37 cellular contexts compared by ENCODE assay signal in genomic region chr11:76562541-76562940, GRCh38.
"Had no signal": no experiment of that assay in that cellular context is flagged by ENCODE, and none has a peak within 500 bp of the region (broad histone marks: within the 10 kb centered on the region; RNA-seq: fewer than 3 reads in every experiment).

No MANE protein-coding gene starts in this region.

- H3K9me3 ChIP-seq: ascending aorta had no signal

- H3K36me3 ChIP-seq: ascending aorta, cardiac muscle cell had no signal

- H3K4me1 ChIP-seq: ascending aorta had no signal

- H3K27ac ChIP-seq: ascending aorta, cardiac muscle cell, VCaP had no signal

- H3K9me3 Mint-ChIP-seq: activated B cell treated with CpG ODN at 0.5 μM for 24 hours; activated CD4-positive, alpha-beta memory T cell treated with anti-CD3 and anti-CD28 coated beads for 36 hours; activated CD8-positive, alpha-beta T cell treated with anti-CD3 and anti-CD28 coated beads for 36 hours; activated naive CD4-positive, alpha-beta T cell treated with anti-CD3 and anti-CD28 coated beads, Interleukin-2, amount 10 ng/mL, durations not matched to agents 7 days and 5 days; activated naive CD4-positive, alpha-beta T cell treated with anti-CD3 and anti-CD28 coated beads, Interleukin-2, amount 50 U/mL, for 24 hours; activated naive CD8-positive, alpha-beta T cell treated with anti-CD3 and anti-CD28 coated beads, Interleukin-2, amount 10 ng/mL, durations not matched to agents 7 days and 5 days; activated naive CD8-positive, alpha-beta T cell treated with anti-CD3 and anti-CD28 coated beads, Interleukin-2, amount 50 U/mL, for 24 hours; activated T-cell treated with anti-CD3 and anti-CD28 coated beads, Interleukin-2, amount 50 U/mL, for 4 hours; activated T-helper 1 cell treated with anti-CD3 and anti-CD28 coated beads, Interleukin-12 subunit alpha, Interleukin-12 subunit beta, Interleukin-2, Interleukin-4 antibody, amounts not matched to agents 30 ng/mL and 10 ng/mL and 1 ng/mL, durations not matched to agents 14 hours and 24 hours and 36 hours; T-helper 1 cell treated with Interleukin-12 subunit alpha and Interleukin-12 subunit beta and Interleukin-4 antibody, amounts not matched to agents 30 μg/mL and 1 μg/mL, for 36 hours had no signal

- H3K27me3 ChIP-seq: ascending aorta, cardiac muscle cell had no signal

- H3K27ac Mint-ChIP-seq: activated B cell treated with CpG ODN at 0.5 μM for 24 hours; activated CD4-positive, alpha-beta T cell treated with anti-CD3 and anti-CD28 coated beads, Interleukin-2, amount 10 ng/mL, durations not matched to agents 24 days and 14 days; activated CD8-positive, alpha-beta T cell treated with anti-CD3 and anti-CD28 coated beads for 36 hours; activated naive CD4-positive, alpha-beta T cell treated with anti-CD3 and anti-CD28 coated beads, Interleukin-2, amount 10 ng/mL, durations not matched to agents 7 days and 5 days; activated naive CD4-positive, alpha-beta T cell treated with anti-CD3 and anti-CD28 coated beads, Interleukin-2, amount 50 U/mL, for 24 hours; activated naive CD8-positive, alpha-beta T cell; activated naive CD8-positive, alpha-beta T cell treated with anti-CD3 and anti-CD28 coated beads, Interleukin-2, amount 10 ng/mL, durations not matched to agents 7 days and 5 days; activated naive CD8-positive, alpha-beta T cell treated with anti-CD3 and anti-CD28 coated beads, Interleukin-2, amount 50 U/mL, for 24 hours; activated T-cell treated with anti-CD3 and anti-CD28 coated beads, Interleukin-2, amount 50 U/mL, for 72 hours; activated T-helper 2 cell treated with anti-CD3 and anti-CD28 coated beads, Interferon-gamma antibody, Interleukin-2, Interleukin-4, amounts not matched to agents 10 μg/mL and 5 μg/mL and 100 μg/mL, durations not matched to agents 14 hours and 24 hours and 36 hours; brain; T-helper 1 cell treated with Interleukin-12 subunit alpha and Interleukin-12 subunit beta and Interleukin-4 antibody, amounts not matched to agents 30 μg/mL and 1 μg/mL, for 36 hours had no signal

- H3K4me1 Mint-ChIP-seq: activated naive CD4-positive, alpha-beta T cell treated with anti-CD3 and anti-CD28 coated beads, Interleukin-2, amount 50 U/mL, for 24 hours; brain had no signal

- FAIRE-seq: bronchial epithelial cell, TTC549 had no signal

- H3K4me3 ChIP-seq: ascending aorta, cardiac muscle cell had no signal

- ATAC-seq: activated CD8-positive, alpha-beta T cell treated with anti-CD3 and anti-CD28 coated beads for 36 hours; activated naive CD8-positive, alpha-beta T cell treated with anti-CD3 and anti-CD28 coated beads, Interleukin-2, amount 50 U/mL, for 24 hours; activated T-cell treated with anti-CD3 and anti-CD28 coated beads, Interleukin-2, amount 50 U/mL, for 4 hours; activated T-cell treated with anti-CD3 and anti-CD28 coated beads, Interleukin-2, amount 50 U/mL, for 72 hours had no signal

- H3K27me3 Mint-ChIP-seq: brain had no signal

- DNase-seq: activated B cell treated with CpG ODN at 0.5 μM for 24 hours; activated CD4-positive, alpha-beta memory T cell treated with anti-CD3 and anti-CD28 coated beads for 36 hours; activated CD4-positive, alpha-beta T cell treated with anti-CD3 and anti-CD28 coated beads for 4 hours; activated CD4-positive, alpha-beta T cell treated with anti-CD3 and anti-CD28 coated beads, Interleukin-2, amount 10 ng/mL, durations not matched to agents 24 days and 14 days; activated CD4-positive, alpha-beta T cell treated with anti-CD3 and anti-CD28 coated beads, Interleukin-2, amount 50 U/mL, for 1 hour; activated CD4-positive, alpha-beta T cell treated with anti-CD3 and anti-CD28 coated beads, Interleukin-2, amount 50 U/mL, for 4 hours; activated CD4-positive, CD25-positive, alpha-beta regulatory T cell treated with anti-CD3 and anti-CD28 coated beads, Interleukin-2, amount 50 U/mL, for 72 hours; activated CD8-positive, alpha-beta memory T cell treated with anti-CD3 and anti-CD28 coated beads, Interleukin-2, amount 50 U/mL, for 4 hours; activated CD8-positive, alpha-beta T cell treated with anti-CD3 and anti-CD28 coated beads for 36 hours; activated effector memory CD4-positive, alpha-beta T cell treated with Interleukin-2 at 50 U/mL for 16 hours; activated gamma-delta T cell; activated naive CD4-positive, alpha-beta T cell treated with anti-CD3 and anti-CD28 coated beads, Interleukin-2, amount 10 ng/mL, durations not matched to agents 7 days and 5 days; activated naive CD4-positive, alpha-beta T cell treated with Interleukin-2 at 50 U/mL for 16 hours; activated naive CD8-positive, alpha-beta T cell treated with anti-CD3 and anti-CD28 coated beads, Interleukin-2, amount 10 ng/mL, durations not matched to agents 7 days and 5 days; activated naive CD8-positive, alpha-beta T cell treated with anti-CD3 and anti-CD28 coated beads, Interleukin-2, amount 50 U/mL, for 24 hours; activated T-cell treated with anti-CD3 and anti-CD28 coated beads for 4 hours; activated T-cell treated with anti-CD3 and anti-CD28 coated beads, Interleukin-2, amount 50 U/mL, for 1 hour; activated T-cell treated with anti-CD3 and anti-CD28 coated beads, Interleukin-2, amount 50 U/mL, for 4 hours; activated T-cell treated with anti-CD3 and anti-CD28 coated beads, Interleukin-2, amount 50 U/mL, for 72 hours; amygdala; anterior cingulate cortex; central memory CD4-positive, alpha-beta T cell; T-helper 1 cell; T-helper 2 cell; T-helper 9 cell had no signal

- H3K36me3 Mint-ChIP-seq: activated CD4-positive, alpha-beta memory T cell treated with anti-CD3 and anti-CD28 coated beads for 36 hours; activated naive CD4-positive, alpha-beta T cell treated with anti-CD3 and anti-CD28 coated beads, Interleukin-2, amount 10 ng/mL, durations not matched to agents 7 days and 5 days; activated naive CD4-positive, alpha-beta T cell treated with anti-CD3 and anti-CD28 coated beads, Interleukin-2, amount 50 U/mL, for 24 hours; activated naive CD8-positive, alpha-beta T cell; brain had no signal

- H3K4me3 Mint-ChIP-seq: activated B cell treated with CpG ODN at 0.5 μM for 24 hours; activated CD4-positive, alpha-beta memory T cell treated with anti-CD3 and anti-CD28 coated beads for 36 hours; activated CD4-positive, alpha-beta T cell treated with anti-CD3 and anti-CD28 coated beads, Interleukin-2, amount 10 ng/mL, durations not matched to agents 24 days and 14 days; activated CD8-positive, alpha-beta T cell treated with anti-CD3 and anti-CD28 coated beads for 36 hours; activated naive CD4-positive, alpha-beta T cell treated with anti-CD3 and anti-CD28 coated beads, Interleukin-2, amount 10 ng/mL, durations not matched to agents 7 days and 5 days; activated naive CD4-positive, alpha-beta T cell treated with anti-CD3 and anti-CD28 coated beads, Interleukin-2, amount 50 U/mL, for 24 hours; activated naive CD8-positive, alpha-beta T cell; activated naive CD8-positive, alpha-beta T cell treated with anti-CD3 and anti-CD28 coated beads, Interleukin-2, amount 10 ng/mL, durations not matched to agents 7 days and 5 days; activated naive CD8-positive, alpha-beta T cell treated with anti-CD3 and anti-CD28 coated beads, Interleukin-2, amount 50 U/mL, for 24 hours; activated T-cell treated with anti-CD3 and anti-CD28 coated beads, Interleukin-2, amount 50 U/mL, for 4 hours; activated T-cell treated with anti-CD3 and anti-CD28 coated beads, Interleukin-2, amount 50 U/mL, for 72 hours; activated T-helper 1 cell treated with anti-CD3 and anti-CD28 coated beads, Interleukin-12 subunit alpha, Interleukin-12 subunit beta, Interleukin-2, Interleukin-4 antibody, amounts not matched to agents 30 ng/mL and 10 ng/mL and 1 ng/mL, durations not matched to agents 14 hours and 24 hours and 36 hours; brain; T-helper 1 cell treated with Interleukin-12 subunit alpha and Interleukin-12 subunit beta and Interleukin-4 antibody, amounts not matched to agents 30 μg/mL and 1 μg/mL, for 36 hours; T-helper 2 cell treated with Interferon-gamma antibody and Interleukin-4, amounts not matched to agents 5 μg/mL and 100 μg/mL, for 36 hours had no signal
